Comparison of ENCODE assay signal across 13 cellular contexts in genomic region chrX:1465261-1466231, GRCh38. TPM values are rescaled to one million over a fixed set of nuclear protein-coding genes. Genes with fewer than 3 reads are reported as not detected.
DNase-seq lines count a peak whose midpoint lies in the region; ATAC-seq and TF ChIP-seq lines count a peak whose summit lies in the region.
"Had no signal": no experiment of that assay in that cellular context is flagged by ENCODE, and none has a peak within 500 bp of the region (broad histone marks: within the 10 kb centered on the region; RNA-seq: fewer than 3 reads in every experiment).

No MANE protein-coding gene starts in this region.

- no peak for TF ChIP-seq POLR2A in heart left ventricle (IDR thresholded peaks at IDR 0.05)
- TF ChIP-seq POLR2A in lower leg skin (IDR thresholded peaks at IDR 0.05), result no peak
- no peak for TF ChIP-seq POLR2A in vagina (IDR thresholded peaks at IDR 0.05)

- no peaks in the 10 kb centered on the region for H3K27me3 Mint-ChIP-seq in activated T-helper 1 cell treated with anti-CD3 and anti-CD28 coated beads, Interleukin-12 subunit alpha, Interleukin-12 subunit beta, Interleukin-2, Interleukin-4 antibody, amounts not matched to agents 30 ng/mL and 10 ng/mL and 1 ng/mL, durations not matched to agents 14 hours and 24 hours and 36 hours (ENCODE audit: insufficient read depth)

- peak overlapping the region; percentile 77 for H3K4me3 Mint-ChIP-seq in activated T-helper 1 cell treated with anti-CD3 and anti-CD28 coated beads, Interleukin-12 subunit alpha, Interleukin-12 subunit beta, Interleukin-2, Interleukin-4 antibody, amounts not matched to agents 30 ng/mL and 10 ng/mL and 1 ng/mL, durations not matched to agents 14 hours and 24 hours and 36 hours

- DNase-seq in heart left ventricle (peak in 3 of 5 donors; percentile 4 to 48 (median 14)), left ventricle myocardium superior (no peak), lower leg skin (ENCODE audit: low spot score in 2 of 2) (peak; percentile 5 to 69), vagina (ENCODE audit: extremely low spot score in 2 of 2) (peak; percentile 62 to 84), ACHN (no peak)
- DNase-seq in activated T-helper 1 cell treated with anti-CD3 and anti-CD28 coated beads, Interleukin-12 subunit alpha, Interleukin-12 subunit beta, Interleukin-2, Interleukin-4 antibody, amounts not matched to agents 30 ng/mL and 10 ng/mL and 1 ng/mL, durations not matched to agents 14 hours and 24 hours and 36 hours (ENCODE audit: low spot score), result peak; percentile 0
- DNase-seq: midbrain, NCI-H1048 had no signal

- H3K4me3 ChIP-seq in heart left ventricle, result no peak overlapping the region
- H3K4me3 ChIP-seq in lower leg skin (ENCODE audit: low read depth, poor library complexity, severe bottlenecking), result no peak overlapping the region
- no peak overlapping the region for H3K4me3 ChIP-seq in vagina
- H3K4me3 ChIP-seq: dorsolateral prefrontal cortex, heart right ventricle, skin epidermis had no signal

- H3K27ac Mint-ChIP-seq in activated T-helper 1 cell treated with anti-CD3 and anti-CD28 coated beads, Interleukin-12 subunit alpha, Interleukin-12 subunit beta, Interleukin-2, Interleukin-4 antibody, amounts not matched to agents 30 ng/mL and 10 ng/mL and 1 ng/mL, durations not matched to agents 14 hours and 24 hours and 36 hours, result peak overlapping the region; percentile 90

- H3K36me3 Mint-ChIP-seq in activated T-helper 1 cell treated with anti-CD3 and anti-CD28 coated beads, Interleukin-12 subunit alpha, Interleukin-12 subunit beta, Interleukin-2, Interleukin-4 antibody, amounts not matched to agents 30 ng/mL and 10 ng/mL and 1 ng/mL, durations not matched to agents 14 hours and 24 hours and 36 hours (ENCODE audit: low read depth), result peaks cover 25% of the 10 kb centered on the region

- peaks cover 81% of the 10 kb centered on the region for H3K4me1 Mint-ChIP-seq in activated T-helper 1 cell treated with anti-CD3 and anti-CD28 coated beads, Interleukin-12 subunit alpha, Interleukin-12 subunit beta, Interleukin-2, Interleukin-4 antibody, amounts not matched to agents 30 ng/mL and 10 ng/mL and 1 ng/mL, durations not matched to agents 14 hours and 24 hours and 36 hours (ENCODE audit: low read depth)

- WGBS in heart left ventricle, 4 donors, result 47 to 70% (median 55%) methylated on average over 63 to 75 of the region's 75 CpGs
- 30 to 56% methylated on average over 68 to 73 of the region's 75 CpGs for WGBS in lower leg skin, 2 donors

- TF ChIP-seq CTCF in heart left ventricle (IDR thresholded peaks at IDR 0.05) (no peak), lower leg skin (IDR thresholded peaks at IDR 0.05) (no peak), vagina (IDR thresholded peaks at IDR 0.05) (no peak)

- H3K4me1 ChIP-seq in heart left ventricle (peaks cover 0 to 62% (median under 1%) of the 10 kb centered on the region in 12 donors), vagina (no peaks in the 10 kb centered on the region)

- H3K9me3 Mint-ChIP-seq in activated T-helper 1 cell treated with anti-CD3 and anti-CD28 coated beads, Interleukin-12 subunit alpha, Interleukin-12 subunit beta, Interleukin-2, Interleukin-4 antibody, amounts not matched to agents 30 ng/mL and 10 ng/mL and 1 ng/mL, durations not matched to agents 14 hours and 24 hours and 36 hours, result no peaks in the 10 kb centered on the region

- in situ Hi-C loops in ACHN (cut with HindIII; ENCODE audit: low pct_ligation_motif_present, low pct_unique_long_range_greater_than_20kb, low sequenced_read_pairs), result no loop called here

- no peaks in the 10 kb centered on the region for H3K9me3 ChIP-seq in heart left ventricle
- H3K9me3 ChIP-seq in vagina, result no peaks in the 10 kb centered on the region
- H3K9me3 ChIP-seq: heart right ventricle had no signal

- no peak for ATAC-seq in heart left ventricle
- no peak for ATAC-seq in left ventricle myocardium superior
- ATAC-seq in GM21526 (IDR thresholded peaks at IDR 0.05; ENCODE audit: low FRiP score, unreplicated experiment), result no peak
- no peak for ATAC-seq in HG02938 (IDR thresholded peaks at IDR 0.05; ENCODE audit: unreplicated experiment)
- ATAC-seq: heart right ventricle had no signal

- H3K27ac ChIP-seq in heart left ventricle (peak overlapping the region in 1 of 12 donors; percentile 76), vagina (no peak overlapping the region)
- H3K27ac ChIP-seq: dorsolateral prefrontal cortex had no signal

- intact Hi-C loops in heart left ventricle (cut with DNase I), result loop anchor here in 1 of 10 donors (10.0 kb wide), 1 partner anchor 109 kb away; no protein-coding TSS in a partner anchor
- intact Hi-C loops in left ventricle myocardium superior (cut with micrococcal nuclease), result no loop called here
- intact Hi-C loops in activated T-helper 1 cell treated with anti-CD3 and anti-CD28 coated beads, Interleukin-12 subunit alpha, Interleukin-12 subunit beta, Interleukin-2, Interleukin-4 antibody, amounts not matched to agents 30 ng/mL and 10 ng/mL and 1 ng/mL, durations not matched to agents 14 hours and 24 hours and 36 hours (cut with micrococcal nuclease), result no loop called here
- intact Hi-C loops in lower leg skin (cut with DNase I; ENCODE audit: low total_unique reads), result no loop called here
- intact Hi-C loops in vagina (cut with DNase I), result no loop called here

- peaks cover 0 to 15% (median 4%) of the 10 kb centered on the region in 9 donors for H3K27me3 ChIP-seq in heart left ventricle
- H3K27me3 ChIP-seq in vagina, result no peaks in the 10 kb centered on the region

- H3K36me3 ChIP-seq in heart left ventricle (peaks cover 0 to 4% (median 0%) of the 10 kb centered on the region in 9 donors), vagina (no peaks in the 10 kb centered on the region)

RNA-seq across cellular contexts. Expression of gene ASMTL, which starts 12.8 kb away (rescaled TPM):
- 10 to 100 TPM; 25.3 to 44.6 (median 29.1) TPM for total RNA-seq in heart left ventricle
- polyA plus RNA-seq in heart left ventricle, result 10 to 100 TPM; 20.2 to 42.3 TPM
- total RNA-seq in left ventricle myocardium superior, result 34.3 TPM
- total RNA-seq in activated T-helper 1 cell treated with anti-CD3 and anti-CD28 coated beads, Interleukin-12 subunit alpha, Interleukin-12 subunit beta, Interleukin-2, Interleukin-4 antibody, amounts not matched to agents 30 ng/mL and 10 ng/mL and 1 ng/mL, durations not matched to agents 14 hours and 24 hours and 36 hours, result 45.4 and 48.0 TPM in 2 replicates
- 10 to 100 TPM; 24.8 to 35.9 (median 30.1) TPM for total RNA-seq in lower leg skin
- total RNA-seq in vagina, result 31.7 TPM

Comparison
In these comparisons a context has a peak if more than half of its experiments do, and no peak if none do; other contexts are left out.
1. DNase-seq: peak in heart left ventricle (3 of 5), activated T-helper 1 cell treated with anti-CD3 and anti-CD28 coated beads, Interleukin-12 subunit alpha, Interleukin-12 subunit beta, Interleukin-2, Interleukin-4 antibody, amounts not matched to agents 30 ng/mL and 10 ng/mL and 1 ng/mL, durations not matched to agents 14 hours and 24 hours and 36 hours (single experiment), lower leg skin (2 of 2) and vagina (2 of 2); none in left ventricle myocardium superior (single experiment) and ACHN (single experiment).